ENCODE assay signal across 10 cellular contexts in the genomic region with DNA sequence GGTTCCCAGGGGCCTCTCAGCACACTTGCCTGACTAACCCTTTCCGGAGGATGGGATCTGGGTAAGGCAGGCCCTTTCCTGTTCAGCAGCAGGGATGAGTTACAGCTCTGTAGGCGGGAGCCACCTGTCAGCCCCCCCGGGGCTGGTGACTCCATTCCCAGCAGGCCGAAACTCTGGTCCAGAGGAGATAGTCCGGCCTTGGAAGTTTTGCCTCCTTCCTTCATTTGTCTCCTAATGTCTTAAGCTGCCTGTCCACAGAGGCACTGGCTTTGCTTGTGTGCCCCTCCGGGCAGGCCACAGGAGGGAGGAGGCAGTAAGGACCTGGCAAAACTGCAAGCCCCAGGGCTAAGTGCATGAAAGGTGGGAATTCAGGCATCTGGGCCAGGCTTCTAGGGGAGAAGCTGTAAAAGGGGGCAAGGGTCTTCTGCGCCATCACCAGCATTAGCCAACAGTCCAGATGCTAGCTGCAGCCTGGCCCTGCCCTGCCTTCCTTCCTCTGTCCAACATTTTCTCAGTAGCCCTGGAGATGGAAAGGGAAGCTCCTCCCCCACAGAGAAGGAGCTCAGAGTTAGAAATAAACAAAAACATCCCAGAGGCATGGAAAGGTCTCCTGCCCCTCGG. TPM values are rescaled to one million over a fixed set of nuclear protein-coding genes. Genes with fewer than 3 reads are reported as not detected.
DNase-seq lines count a peak whose midpoint lies in the region; ATAC-seq and TF ChIP-seq lines count a peak whose summit lies in the region.
"Had no signal": no experiment of that assay in that cellular context is flagged by ENCODE, and none has a peak within 500 bp of the region (broad histone marks: within the 10 kb centered on the region; RNA-seq: fewer than 3 reads in every experiment).

No MANE protein-coding gene starts in this region.

- intact Hi-C loops in activated CD4-positive, alpha-beta memory T cell treated with anti-CD3 and anti-CD28 coated beads for 36 hours (cut with micrococcal nuclease), result loop anchor here (10.0 kb wide), 1 partner anchor 285 kb away; no protein-coding TSS in a partner anchor
- intact Hi-C loops in MCF 10A (cut with micrococcal nuclease), result loop anchor here (2.0 to 5.0 kb wide), 2 partner anchors 68 to 123 kb away; no protein-coding TSS in a partner anchor
- intact Hi-C loops in lower leg skin (cut with DNase I; ENCODE audit: low total_unique reads), result loop anchor here (5.0 kb wide), 1 partner anchor 123 kb away; the partner anchor contains the start of gene GLUD1
- intact Hi-C loops in thyroid gland (cut with DNase I), result loop anchor here (10.0 kb wide), 1 partner anchor 125 kb away; the partner anchor contains the start of genes GLUD1 and SHLD2

- H3K9me3 ChIP-seq in thyroid gland, result no peaks in the 10 kb centered on the region

- no peaks in the 10 kb centered on the region for H3K36me3 ChIP-seq in thyroid gland
- H3K36me3 ChIP-seq: BLaER1 had no signal

- no peak for DNase-seq in activated CD4-positive, alpha-beta memory T cell treated with anti-CD3 and anti-CD28 coated beads, Interleukin-2, amount 10 ng/mL, durations not matched to agents 7 days and 5 days
- DNase-seq in activated CD4-positive, alpha-beta memory T cell treated with anti-CD3 and anti-CD28 coated beads for 36 hours, result no peak
- DNase-seq in MCF 10A (ENCODE audit: unreplicated experiment) (peak; percentile 79), lower leg skin (ENCODE audit: low spot score in 2 of 2) (peak in 1 of 2 donors; percentile 88), thyroid gland (no peak), cerebellar nuclear complex (lab: John Stamatoyannopoulos, UW) (no peak), NAMALWA (ENCODE audit: low spot score) (no peak)

- peaks cover 34% of the 10 kb centered on the region for H3K27me3 Mint-ChIP-seq in activated CD4-positive, alpha-beta memory T cell treated with anti-CD3 and anti-CD28 coated beads, Interleukin-2, amount 10 ng/mL, durations not matched to agents 7 days and 5 days
- peaks cover 2% of the 10 kb centered on the region for H3K27me3 Mint-ChIP-seq in activated CD4-positive, alpha-beta memory T cell treated with anti-CD3 and anti-CD28 coated beads for 36 hours
- no peaks in the 10 kb centered on the region for H3K27me3 Mint-ChIP-seq in MCF 10A (ENCODE audit: insufficient read depth, unreplicated experiment)

- no peak overlapping the region for H3K27ac Mint-ChIP-seq in activated CD4-positive, alpha-beta memory T cell treated with anti-CD3 and anti-CD28 coated beads, Interleukin-2, amount 10 ng/mL, durations not matched to agents 7 days and 5 days
- no peak overlapping the region for H3K27ac Mint-ChIP-seq in activated CD4-positive, alpha-beta memory T cell treated with anti-CD3 and anti-CD28 coated beads for 36 hours
- H3K27ac Mint-ChIP-seq in MCF 10A (ENCODE audit: low read depth, unreplicated experiment), result peak overlapping the region; percentile 81

- POLR2A ChIA-PET in activated CD4-positive, alpha-beta memory T cell treated with anti-CD3 and anti-CD28 coated beads, Interleukin-2, amount 10 ng/mL, durations not matched to agents 7 days and 5 days (lab: Charles Lee), result interaction anchor here (0.7 to 1.5 kb wide), 3 partner anchors 9 to 125 kb away, joined by 3 to 7 read pairs (median 4); partner anchors contain the start of genes GLUD1 and SHLD2
- POLR2A ChIA-PET in activated CD4-positive, alpha-beta memory T cell treated with anti-CD3 and anti-CD28 coated beads for 36 hours (lab: Charles Lee), result interaction anchor here (0.9 kb wide), 1 partner anchor 126 kb away, joined by 3 read pairs; the partner anchor contains the start of gene SHLD2
- POLR2A ChIA-PET in MCF 10A (lab: Yijun Ruan, JAX), result interaction anchor here (0.6 to 5.7 kb wide), 15 partner anchors 10 to 213 kb away, joined by 3 to 98 read pairs (median 6); partner anchors contain the start of genes BMPR1A, GLUD1, MMRN2 and SHLD2

- H3K36me3 Mint-ChIP-seq in activated CD4-positive, alpha-beta memory T cell treated with anti-CD3 and anti-CD28 coated beads, Interleukin-2, amount 10 ng/mL, durations not matched to agents 7 days and 5 days (ENCODE audit: low read depth), result no peaks in the 10 kb centered on the region
- H3K36me3 Mint-ChIP-seq in activated CD4-positive, alpha-beta memory T cell treated with anti-CD3 and anti-CD28 coated beads for 36 hours, result no peaks in the 10 kb centered on the region
- H3K36me3 Mint-ChIP-seq in MCF 10A (ENCODE audit: insufficient read depth, unreplicated experiment), result peaks cover 5% of the 10 kb centered on the region

- H3K4me1 Mint-ChIP-seq in activated CD4-positive, alpha-beta memory T cell treated with anti-CD3 and anti-CD28 coated beads, Interleukin-2, amount 10 ng/mL, durations not matched to agents 7 days and 5 days, result peaks cover 44% of the 10 kb centered on the region
- H3K4me1 Mint-ChIP-seq in activated CD4-positive, alpha-beta memory T cell treated with anti-CD3 and anti-CD28 coated beads for 36 hours (ENCODE audit: low read depth), result peaks cover 31% of the 10 kb centered on the region
- H3K4me1 Mint-ChIP-seq in MCF 10A (ENCODE audit: insufficient read depth, unreplicated experiment), result peaks cover 56% of the 10 kb centered on the region

- H3K27ac ChIP-seq in thyroid gland, result peak overlapping the region; percentile 93 to 99 (median 96)
- H3K27ac ChIP-seq: BLaER1 had no signal

- ATAC-seq in GM21423 (IDR thresholded peaks at IDR 0.05; ENCODE audit: unreplicated experiment), result no peak

- H3K9me3 Mint-ChIP-seq in activated CD4-positive, alpha-beta memory T cell treated with anti-CD3 and anti-CD28 coated beads, Interleukin-2, amount 10 ng/mL, durations not matched to agents 7 days and 5 days, result no peaks in the 10 kb centered on the region
- no peaks in the 10 kb centered on the region for H3K9me3 Mint-ChIP-seq in activated CD4-positive, alpha-beta memory T cell treated with anti-CD3 and anti-CD28 coated beads for 36 hours
- H3K9me3 Mint-ChIP-seq in MCF 10A (ENCODE audit: unreplicated experiment), result no peaks in the 10 kb centered on the region

- no peak for TF ChIP-seq CTCF in MCF 10A (IDR thresholded peaks at IDR 0.05; ENCODE audit: unreplicated experiment)
- no peak for TF ChIP-seq CTCF in lower leg skin (IDR thresholded peaks at IDR 0.05)
- TF ChIP-seq CTCF in thyroid gland (IDR thresholded peaks at IDR 0.05), result no peak

- TF ChIP-seq POLR2A in lower leg skin (IDR thresholded peaks at IDR 0.05) (no peak), thyroid gland (IDR thresholded peaks at IDR 0.05) (no peak)

- WGBS in lower leg skin, 2 donors, result 6 to 8% methylated on average over 7 to 8 of the region's 8 CpGs
- 50 to 70% methylated on average over 8 of the region's 8 CpGs for WGBS in thyroid gland, 2 donors

- H3K4me3 ChIP-seq in lower leg skin (ENCODE audit: low read depth, poor library complexity, severe bottlenecking) (peak overlapping the region; percentile 47), thyroid gland (replicated peaks in 1 of 3) (peak overlapping the region in 2 of 3 donors; percentile 14 to 67)

- CTCF ChIA-PET in activated CD4-positive, alpha-beta memory T cell treated with anti-CD3 and anti-CD28 coated beads, Interleukin-2, amount 10 ng/mL, durations not matched to agents 7 days and 5 days (lab: Charles Lee), result interaction anchor here (1.4 to 2.6 kb wide), 2 partner anchors 9 to 30 kb away, joined by 5 to 12 read pairs; no protein-coding TSS in a partner anchor
- CTCF ChIA-PET in activated CD4-positive, alpha-beta memory T cell treated with anti-CD3 and anti-CD28 coated beads for 36 hours (lab: Charles Lee), result interaction anchor here (2.6 to 5.7 kb wide), 2 partner anchors 9 to 31 kb away, joined by 16 to 47 read pairs; no protein-coding TSS in a partner anchor
- CTCF ChIA-PET in MCF 10A (lab: Yijun Ruan, JAX), result interaction anchor here (0.6 to 3.8 kb wide), 8 partner anchors 9 to 126 kb away, joined by 3 to 23 read pairs (median 4); partner anchors contain the start of genes MMRN2 and SNCG

- peak overlapping the region; percentile 24 for H3K4me3 Mint-ChIP-seq in activated CD4-positive, alpha-beta memory T cell treated with anti-CD3 and anti-CD28 coated beads, Interleukin-2, amount 10 ng/mL, durations not matched to agents 7 days and 5 days
- no peak overlapping the region for H3K4me3 Mint-ChIP-seq in activated CD4-positive, alpha-beta memory T cell treated with anti-CD3 and anti-CD28 coated beads for 36 hours
- H3K4me3 Mint-ChIP-seq in MCF 10A (ENCODE audit: unreplicated experiment), result peak overlapping the region; percentile 77

- H3K4me1 ChIP-seq in thyroid gland, result peaks cover 37 to 73% of the 10 kb centered on the region in 2 donors

- no TSS peak for BruUV-seq in MCF 10A (replicated peaks; lab: Mats Ljungman, UMichigan)

- H3K27me3 ChIP-seq in thyroid gland, result no peaks in the 10 kb centered on the region

RNA-seq across cellular contexts. Expression of gene ADIRF, which starts 1.2 kb away (rescaled TPM):
- not detected for total RNA-seq in activated CD4-positive, alpha-beta memory T cell treated with anti-CD3 and anti-CD28 coated beads, Interleukin-2, amount 10 ng/mL, durations not matched to agents 7 days and 5 days
- total RNA-seq in activated CD4-positive, alpha-beta memory T cell treated with anti-CD3 and anti-CD28 coated beads for 36 hours, result not detected
- total RNA-seq in MCF 10A (2022) (60.3 and 89.0 TPM in 2 replicates), lower leg skin (100 to 1,000 TPM in 1 of 4 donors, 10 to 100 TPM in 3; 72.0 to 125 (median 80.4) TPM), thyroid gland (100 to 1,000 TPM in 3 of 4 donors, 10 to 100 TPM in 1; 66.6 to 208 (median 104) TPM)
- total RNA-seq: T-helper 2 cell treated with Interferon-gamma antibody and Interleukin-4, amounts not matched to agents 100 ng/mL and 5 ng/mL, for 36 hours had no signal

RNA-seq across cellular contexts. Expression of gene SNCG, which starts 11.1 kb away (rescaled TPM):
- total RNA-seq in activated CD4-positive, alpha-beta memory T cell treated with anti-CD3 and anti-CD28 coated beads, Interleukin-2, amount 10 ng/mL, durations not matched to agents 7 days and 5 days, result not detected
- total RNA-seq in activated CD4-positive, alpha-beta memory T cell treated with anti-CD3 and anti-CD28 coated beads for 36 hours, result not detected
- total RNA-seq in MCF 10A (2022), result 4.2 and 7.3 TPM in 2 replicates
- total RNA-seq in lower leg skin, result 10 to 100 TPM; 26.5 to 62.9 (median 41.1) TPM
- 10 to 100 TPM; 11.5 to 40.2 (median 23.1) TPM for total RNA-seq in thyroid gland
- total RNA-seq: T-helper 2 cell treated with Interferon-gamma antibody and Interleukin-4, amounts not matched to agents 100 ng/mL and 5 ng/mL, for 36 hours had no signal

RNA-seq across cellular contexts. Expression of gene MMRN2, which starts 12.1 kb away (rescaled TPM):
- not detected for total RNA-seq in activated CD4-positive, alpha-beta memory T cell treated with anti-CD3 and anti-CD28 coated beads, Interleukin-2, amount 10 ng/mL, durations not matched to agents 7 days and 5 days
- total RNA-seq in activated CD4-positive, alpha-beta memory T cell treated with anti-CD3 and anti-CD28 coated beads for 36 hours, result not detected
- total RNA-seq in MCF 10A (2022) (1.4 and 1.5 TPM in 2 replicates), lower leg skin (10 to 100 TPM; 24.5 to 50.8 (median 40.2) TPM), thyroid gland (10 to 100 TPM; 23.0 to 45.1 (median 28.4) TPM)
- total RNA-seq: T-helper 2 cell treated with Interferon-gamma antibody and Interleukin-4, amounts not matched to agents 100 ng/mL and 5 ng/mL, for 36 hours had no signal

RNA-seq across cellular contexts. Expression of gene FAM25A, which starts 50.6 kb away (rescaled TPM):
- not detected for total RNA-seq in activated CD4-positive, alpha-beta memory T cell treated with anti-CD3 and anti-CD28 coated beads, Interleukin-2, amount 10 ng/mL, durations not matched to agents 7 days and 5 days
- total RNA-seq in activated CD4-positive, alpha-beta memory T cell treated with anti-CD3 and anti-CD28 coated beads for 36 hours, result not detected
- total RNA-seq in MCF 10A (2022), result not detected in 2 replicates
- 100 to 1,000 TPM; 430 to 795 (median 736) TPM for total RNA-seq in lower leg skin
- total RNA-seq in thyroid gland, result not detected
- total RNA-seq: T-helper 2 cell treated with Interferon-gamma antibody and Interleukin-4, amounts not matched to agents 100 ng/mL and 5 ng/mL, for 36 hours had no signal

Comparison
In these comparisons a context has a peak if more than half of its experiments do, and no peak if none do; other contexts are left out.
1. RNA of gene ADIRF, which starts 1.2 kb away (total RNA-seq): 66.6 to 208 TPM in thyroid gland, 72.0 to 125 TPM in lower leg skin and 60.3 to 89.0 TPM in MCF 10A; not detected in activated CD4-positive, alpha-beta memory T cell treated with anti-CD3 and anti-CD28 coated beads for 36 hours and not detected in activated CD4-positive, alpha-beta memory T cell treated with anti-CD3 and anti-CD28 coated beads, Interleukin-2, amount 10 ng/mL, durations not matched to agents 7 days and 5 days; every median in the first group is over 10 times any median in the second.